2 cellular contexts compared by ENCODE assay signal in the genomic region with DNA sequence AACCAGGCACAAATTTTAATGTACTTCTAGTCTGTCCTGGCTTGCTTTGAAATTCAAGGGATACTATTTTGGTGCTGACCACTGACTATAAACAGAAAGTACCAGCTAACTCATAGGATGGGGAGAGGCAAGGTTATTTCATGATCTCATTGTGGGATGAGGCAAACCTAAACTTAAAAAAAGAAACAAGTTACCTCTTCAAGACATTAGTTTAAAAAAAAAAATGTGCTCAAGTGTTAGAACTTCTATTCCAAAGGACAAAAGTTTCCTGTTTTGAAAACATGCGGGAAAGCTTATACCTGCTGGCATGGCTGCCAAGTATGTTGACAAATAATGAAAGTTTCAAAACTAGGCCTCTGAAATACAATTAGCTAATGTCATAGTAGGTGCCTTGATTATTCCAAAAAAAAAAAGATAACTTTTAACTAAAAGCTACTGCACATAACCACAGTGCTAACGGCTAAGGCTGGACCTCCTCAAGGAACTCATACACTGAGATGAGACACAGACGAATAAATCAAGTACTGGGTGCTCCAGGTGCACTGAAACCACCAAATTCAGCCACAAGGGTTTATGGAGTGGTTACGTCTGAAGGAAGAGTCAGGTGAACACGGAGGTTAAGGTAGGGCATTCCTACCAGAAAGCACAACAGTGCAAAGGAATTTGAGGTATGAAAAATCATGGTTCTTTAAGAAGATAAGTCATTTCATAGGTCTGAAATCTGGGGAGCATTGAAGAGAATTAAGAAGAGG.
TF ChIP-seq lines count a peak whose summit lies in the region.

No MANE protein-coding gene starts in this region.

TF ChIP-seq in IMR-90, 13 proteins besides CTCF, POLR2A, EP300 and RAD21:
- no peak for TF ChIP-seq RCOR1 (IDR thresholded peaks at IDR 0.05; ENCODE audit: insufficient replicate concordance, low read length)
- no peak for TF ChIP-seq MAFK (IDR thresholded peaks at IDR 0.05; ENCODE audit: low read depth, low read length)
- TF ChIP-seq, protein P1, sequence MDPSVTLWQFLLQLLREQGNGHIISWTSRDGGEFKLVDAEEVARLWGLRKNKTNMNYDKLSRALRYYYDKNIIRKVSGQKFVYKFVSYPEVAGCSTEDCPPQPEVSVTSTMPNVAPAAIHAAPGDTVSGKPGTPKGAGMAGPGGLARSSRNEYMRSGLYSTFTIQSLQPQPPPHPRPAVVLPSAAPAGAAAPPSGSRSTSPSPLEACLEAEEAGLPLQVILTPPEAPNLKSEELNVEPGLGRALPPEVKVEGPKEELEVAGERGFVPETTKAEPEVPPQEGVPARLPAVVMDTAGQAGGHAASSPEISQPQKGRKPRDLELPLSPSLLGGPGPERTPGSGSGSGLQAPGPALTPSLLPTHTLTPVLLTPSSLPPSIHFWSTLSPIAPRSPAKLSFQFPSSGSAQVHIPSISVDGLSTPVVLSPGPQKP (IDR thresholded peaks at IDR 0.05; ENCODE audit: borderline replicate concordance, low read depth, low read length), result no peak
- TF ChIP-seq CEBPB (IDR thresholded peaks at IDR 0.05; ENCODE audit: low read depth, low read length), result no peak
- TF ChIP-seq FOS (IDR thresholded peaks at IDR 0.05; ENCODE audit: low read depth, low read length), result no peak
- no peak for TF ChIP-seq MXI1 (IDR thresholded peaks at IDR 0.05; ENCODE audit: borderline replicate concordance, low read depth, low read length)
TF ChIP-seq in IMR-90: peak in this region for 0.

TF ChIP-seq in SK-N-SH treated with all-trans-retinoic acid at 6 μM for 48 hours, 23 proteins besides CTCF, POLR2A, EP300 and RAD21:
- no peak for TF ChIP-seq ISL1 (CRISPR knock-in tag; IDR thresholded peaks at IDR 0.05)
- TF ChIP-seq, protein P2, sequence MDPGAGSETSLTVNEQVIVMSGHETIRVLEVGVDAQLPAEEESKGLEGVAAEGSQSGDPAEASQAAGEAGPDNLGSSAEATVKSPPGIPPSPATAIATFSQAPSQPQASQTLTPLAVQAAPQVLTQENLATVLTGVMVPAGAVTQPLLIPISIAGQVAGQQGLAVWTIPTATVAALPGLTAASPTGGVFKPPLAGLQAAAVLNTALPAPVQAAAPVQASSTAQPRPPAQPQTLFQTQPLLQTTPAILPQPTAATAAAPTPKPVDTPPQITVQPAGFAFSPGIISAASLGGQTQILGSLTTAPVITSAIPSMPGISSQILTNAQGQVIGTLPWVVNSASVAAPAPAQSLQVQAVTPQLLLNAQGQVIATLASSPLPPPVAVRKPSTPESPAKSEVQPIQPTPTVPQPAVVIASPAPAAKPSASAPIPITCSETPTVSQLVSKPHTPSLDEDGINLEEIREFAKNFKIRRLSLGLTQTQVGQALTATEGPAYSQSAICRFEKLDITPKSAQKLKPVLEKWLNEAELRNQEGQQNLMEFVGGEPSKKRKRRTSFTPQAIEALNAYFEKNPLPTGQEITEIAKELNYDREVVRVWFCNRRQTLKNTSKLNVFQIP (CRISPR knock-in tag; IDR thresholded peaks at IDR 0.05; ENCODE audit: borderline replicate concordance, low read depth), result no peak
- TF ChIP-seq GLIS3 (CRISPR knock-in tag; IDR thresholded peaks at IDR 0.05), result no peak
- no peak for TF ChIP-seq ZNF70 (CRISPR knock-in tag; IDR thresholded peaks at IDR 0.05)
- TF ChIP-seq ZNF565 (CRISPR knock-in tag; conservative IDR thresholded peaks at IDR 0.05; ENCODE audit: low read depth), result no peak
- TF ChIP-seq TCF4 (CRISPR knock-in tag; IDR thresholded peaks at IDR 0.05; ENCODE audit: borderline replicate concordance), result no peak
- TF ChIP-seq PPARA (CRISPR knock-in tag; IDR thresholded peaks at IDR 0.05; ENCODE audit: borderline replicate concordance), result no peak
- no peak for TF ChIP-seq ARNTL (CRISPR knock-in tag; IDR thresholded peaks at IDR 0.05; ENCODE audit: borderline replicate concordance, low read depth)
- TF ChIP-seq ZNF8 (CRISPR knock-in tag; IDR thresholded peaks at IDR 0.05), result no peak
- TF ChIP-seq PATZ1 (CRISPR knock-in tag; IDR thresholded peaks at IDR 0.05; ENCODE audit: borderline replicate concordance), result no peak
- no peak for TF ChIP-seq CREB5 (CRISPR knock-in tag; IDR thresholded peaks at IDR 0.05; ENCODE audit: low read depth)
- no peak for TF ChIP-seq RARB (CRISPR knock-in tag; IDR thresholded peaks at IDR 0.05)
- TF ChIP-seq, protein P3, sequence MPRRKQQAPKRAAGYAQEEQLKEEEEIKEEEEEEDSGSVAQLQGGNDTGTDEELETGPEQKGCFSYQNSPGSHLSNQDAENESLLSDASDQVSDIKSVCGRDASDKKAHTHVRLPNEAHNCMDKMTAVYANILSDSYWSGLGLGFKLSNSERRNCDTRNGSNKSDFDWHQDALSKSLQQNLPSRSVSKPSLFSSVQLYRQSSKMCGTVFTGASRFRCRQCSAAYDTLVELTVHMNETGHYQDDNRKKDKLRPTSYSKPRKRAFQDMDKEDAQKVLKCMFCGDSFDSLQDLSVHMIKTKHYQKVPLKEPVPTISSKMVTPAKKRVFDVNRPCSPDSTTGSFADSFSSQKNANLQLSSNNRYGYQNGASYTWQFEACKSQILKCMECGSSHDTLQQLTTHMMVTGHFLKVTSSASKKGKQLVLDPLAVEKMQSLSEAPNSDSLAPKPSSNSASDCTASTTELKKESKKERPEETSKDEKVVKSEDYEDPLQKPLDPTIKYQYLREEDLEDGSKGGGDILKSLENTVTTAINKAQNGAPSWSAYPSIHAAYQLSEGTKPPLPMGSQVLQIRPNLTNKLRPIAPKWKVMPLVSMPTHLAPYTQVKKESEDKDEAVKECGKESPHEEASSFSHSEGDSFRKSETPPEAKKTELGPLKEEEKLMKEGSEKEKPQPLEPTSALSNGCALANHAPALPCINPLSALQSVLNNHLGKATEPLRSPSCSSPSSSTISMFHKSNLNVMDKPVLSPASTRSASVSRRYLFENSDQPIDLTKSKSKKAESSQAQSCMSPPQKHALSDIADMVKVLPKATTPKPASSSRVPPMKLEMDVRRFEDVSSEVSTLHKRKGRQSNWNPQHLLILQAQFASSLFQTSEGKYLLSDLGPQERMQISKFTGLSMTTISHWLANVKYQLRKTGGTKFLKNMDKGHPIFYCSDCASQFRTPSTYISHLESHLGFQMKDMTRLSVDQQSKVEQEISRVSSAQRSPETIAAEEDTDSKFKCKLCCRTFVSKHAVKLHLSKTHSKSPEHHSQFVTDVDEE (CRISPR knock-in tag; IDR thresholded peaks at IDR 0.05), result no peak
- TF ChIP-seq, protein P4, sequence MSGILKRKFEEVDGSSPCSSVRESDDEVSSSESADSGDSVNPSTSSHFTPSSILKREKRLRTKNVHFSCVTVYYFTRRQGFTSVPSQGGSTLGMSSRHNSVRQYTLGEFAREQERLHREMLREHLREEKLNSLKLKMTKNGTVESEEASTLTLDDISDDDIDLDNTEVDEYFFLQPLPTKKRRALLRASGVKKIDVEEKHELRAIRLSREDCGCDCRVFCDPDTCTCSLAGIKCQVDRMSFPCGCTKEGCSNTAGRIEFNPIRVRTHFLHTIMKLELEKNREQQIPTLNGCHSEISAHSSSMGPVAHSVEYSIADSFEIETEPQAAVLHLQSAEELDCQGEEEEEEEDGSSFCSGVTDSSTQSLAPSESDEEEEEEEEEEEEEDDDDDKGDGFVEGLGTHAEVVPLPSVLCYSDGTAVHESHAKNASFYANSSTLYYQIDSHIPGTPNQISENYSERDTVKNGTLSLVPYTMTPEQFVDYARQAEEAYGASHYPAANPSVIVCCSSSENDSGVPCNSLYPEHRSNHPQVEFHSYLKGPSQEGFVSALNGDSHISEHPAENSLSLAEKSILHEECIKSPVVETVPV (CRISPR knock-in tag; IDR thresholded peaks at IDR 0.05), result no peak
- TF ChIP-seq TOX (CRISPR knock-in tag; IDR thresholded peaks at IDR 0.05; ENCODE audit: borderline replicate concordance), result no peak
- TF ChIP-seq ZFP3 (CRISPR knock-in tag; IDR thresholded peaks at IDR 0.05), result no peak
